ENCODE assay signal across 1 cellular context in the genomic region with DNA sequence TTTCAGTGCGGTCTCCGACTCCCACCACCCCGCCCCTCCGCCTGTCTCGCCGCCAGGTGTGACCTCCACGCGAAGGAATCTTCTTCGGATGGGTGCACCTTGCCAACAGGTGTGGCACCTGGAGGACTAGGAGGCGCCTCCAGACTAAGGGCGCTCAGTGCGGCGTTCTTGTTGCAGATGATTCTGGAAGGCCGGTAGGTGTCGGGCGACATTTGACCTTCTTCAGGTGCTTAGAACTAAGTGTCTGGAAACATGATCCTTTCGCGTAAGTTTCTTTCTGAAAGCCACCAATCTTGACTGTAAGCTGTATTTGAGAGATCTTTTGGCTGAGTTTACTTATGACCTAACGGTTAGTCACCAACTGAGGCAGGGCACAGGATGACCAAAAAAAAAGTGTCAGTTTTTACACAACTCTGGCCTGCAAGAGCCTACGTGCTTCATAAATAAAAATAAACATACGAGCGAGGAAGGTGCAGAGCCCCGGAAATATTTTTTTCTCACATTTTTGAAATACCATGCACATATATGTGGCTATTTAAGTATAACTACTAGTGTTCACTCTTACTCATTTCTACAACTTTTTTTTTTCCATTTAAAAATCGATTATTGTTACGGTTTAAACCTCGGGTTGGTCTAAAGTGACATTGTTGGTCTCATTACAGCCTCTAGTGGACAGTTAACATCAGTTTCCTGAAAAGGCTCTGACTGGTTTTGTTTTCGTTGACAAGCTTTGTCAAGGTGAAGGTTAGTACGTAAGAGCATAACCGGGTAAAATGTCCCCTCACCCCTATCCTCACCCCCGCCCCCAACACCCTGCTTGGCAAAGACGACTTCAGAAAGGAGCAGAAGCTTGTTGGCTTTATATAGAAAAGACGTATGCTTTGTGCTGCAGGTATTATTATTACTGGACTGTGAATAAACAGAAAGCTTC.
TF ChIP-seq lines count a peak whose summit lies in the region.

No MANE protein-coding gene starts in this region.

TF ChIP-seq in HepG2, 621 proteins besides CTCF, POLR2A, EP300 and RAD21 (continued from another document and continues in another):
- TF ChIP-seq NFAT5 (CRISPR knock-in tag; IDR thresholded peaks at IDR 0.05) (no peak), JUNB (CRISPR knock-in tag; IDR thresholded peaks at IDR 0.05; ENCODE audit: borderline replicate concordance) (no peak), ZNF275 (CRISPR knock-in tag; IDR thresholded peaks at IDR 0.05; ENCODE audit: borderline replicate concordance) (no peak), ZMAT5 (CRISPR knock-in tag; IDR thresholded peaks at IDR 0.05; ENCODE audit: borderline replicate concordance, low read depth) (no peak), ZNF34 (CRISPR knock-in tag; IDR thresholded peaks at IDR 0.05; ENCODE audit: borderline replicate concordance) (no peak), ZNF772 (CRISPR knock-in tag; IDR thresholded peaks at IDR 0.05) (no peak; the same call in 1 of the 2 replicates), ZNF44 (CRISPR knock-in tag; IDR thresholded peaks at IDR 0.05) (no peak), FOXA3 (CRISPR knock-in tag; IDR thresholded peaks at IDR 0.05) (peak; percentile 21; the same call in 1 of the 2 replicates), ZNF17 (CRISPR knock-in tag; IDR thresholded peaks at IDR 0.05) (no peak), SMAD1 (CRISPR knock-in tag; IDR thresholded peaks at IDR 0.05; ENCODE audit: borderline replicate concordance, low read depth) (no peak), ZNF513 (CRISPR knock-in tag; conservative IDR thresholded peaks at IDR 0.05) (no peak), AHDC1 (CRISPR knock-in tag; IDR thresholded peaks at IDR 0.05; ENCODE audit: borderline replicate concordance) (no peak), DMTF1 (CRISPR knock-in tag; IDR thresholded peaks at IDR 0.05) (no peak), RAD51 (IDR thresholded peaks at IDR 0.05; ENCODE audit: borderline replicate concordance) (no peak), ZNF230 (CRISPR knock-in tag; IDR thresholded peaks at IDR 0.05) (no peak), THYN1 (CRISPR knock-in tag; IDR thresholded peaks at IDR 0.05; ENCODE audit: borderline replicate concordance, low read depth) (no peak), XRCC5 (optimal IDR thresholded peaks at IDR 0.05; ENCODE audit: low read length) (no peak), SP1 (IDR thresholded peaks at IDR 0.05) (no peak), SP1 (CRISPR knock-in tag; IDR thresholded peaks at IDR 0.05) (no peak), SNRNP70 (IDR thresholded peaks at IDR 0.05; ENCODE audit: low read depth, low read length) (no peak), ZMYM3 (CRISPR knock-in tag; IDR thresholded peaks at IDR 0.05) (no peak), ZNF232 (CRISPR knock-in tag; IDR thresholded peaks at IDR 0.05; ENCODE audit: borderline replicate concordance) (0 out of 2 replicates have a peak, but pooled peaks have one; percentile 29), GATAD1 (CRISPR knock-in tag; IDR thresholded peaks at IDR 0.05) (0 out of 2 replicates have a peak, but pooled peaks have one; percentile 44), HES4 (CRISPR knock-in tag; IDR thresholded peaks at IDR 0.05; ENCODE audit: borderline replicate concordance) (no peak), MAX (IDR thresholded peaks at IDR 0.05) (peak; percentile 59; the same call in 1 of the 2 replicates), ZNF382 (CRISPR knock-in tag; IDR thresholded peaks at IDR 0.05; ENCODE audit: borderline replicate concordance) (no peak), PHB2 (IDR thresholded peaks at IDR 0.05; ENCODE audit: partially characterized antibody) (no peak)
- TF ChIP-seq, protein P1, sequence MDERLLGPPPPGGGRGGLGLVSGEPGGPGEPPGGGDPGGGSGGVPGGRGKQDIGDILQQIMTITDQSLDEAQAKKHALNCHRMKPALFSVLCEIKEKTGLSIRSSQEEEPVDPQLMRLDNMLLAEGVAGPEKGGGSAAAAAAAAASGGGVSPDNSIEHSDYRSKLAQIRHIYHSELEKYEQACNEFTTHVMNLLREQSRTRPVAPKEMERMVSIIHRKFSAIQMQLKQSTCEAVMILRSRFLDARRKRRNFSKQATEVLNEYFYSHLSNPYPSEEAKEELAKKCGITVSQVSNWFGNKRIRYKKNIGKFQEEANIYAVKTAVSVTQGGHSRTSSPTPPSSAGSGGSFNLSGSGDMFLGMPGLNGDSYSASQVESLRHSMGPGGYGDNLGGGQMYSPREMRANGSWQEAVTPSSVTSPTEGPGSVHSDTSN (CRISPR knock-in tag; IDR thresholded peaks at IDR 0.05): no peak
- TF ChIP-seq, protein P2, sequence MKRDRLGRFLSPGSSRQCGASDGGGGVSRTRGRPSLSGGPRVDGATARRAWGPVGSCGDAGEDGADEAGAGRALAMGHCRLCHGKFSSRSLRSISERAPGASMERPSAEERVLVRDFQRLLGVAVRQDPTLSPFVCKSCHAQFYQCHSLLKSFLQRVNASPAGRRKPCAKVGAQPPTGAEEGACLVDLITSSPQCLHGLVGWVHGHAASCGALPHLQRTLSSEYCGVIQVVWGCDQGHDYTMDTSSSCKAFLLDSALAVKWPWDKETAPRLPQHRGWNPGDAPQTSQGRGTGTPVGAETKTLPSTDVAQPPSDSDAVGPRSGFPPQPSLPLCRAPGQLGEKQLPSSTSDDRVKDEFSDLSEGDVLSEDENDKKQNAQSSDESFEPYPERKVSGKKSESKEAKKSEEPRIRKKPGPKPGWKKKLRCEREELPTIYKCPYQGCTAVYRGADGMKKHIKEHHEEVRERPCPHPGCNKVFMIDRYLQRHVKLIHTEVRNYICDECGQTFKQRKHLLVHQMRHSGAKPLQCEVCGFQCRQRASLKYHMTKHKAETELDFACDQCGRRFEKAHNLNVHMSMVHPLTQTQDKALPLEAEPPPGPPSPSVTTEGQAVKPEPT (CRISPR knock-in tag; IDR thresholded peaks at IDR 0.05; ENCODE audit: low read depth): no peak
- TF ChIP-seq, protein P3, sequence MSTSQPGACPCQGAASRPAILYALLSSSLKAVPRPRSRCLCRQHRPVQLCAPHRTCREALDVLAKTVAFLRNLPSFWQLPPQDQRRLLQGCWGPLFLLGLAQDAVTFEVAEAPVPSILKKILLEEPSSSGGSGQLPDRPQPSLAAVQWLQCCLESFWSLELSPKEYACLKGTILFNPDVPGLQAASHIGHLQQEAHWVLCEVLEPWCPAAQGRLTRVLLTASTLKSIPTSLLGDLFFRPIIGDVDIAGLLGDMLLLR (CRISPR knock-in tag; IDR thresholded peaks at IDR 0.05): no peak
